ENCODE assay signal across 1 cellular context in the genomic region with DNA sequence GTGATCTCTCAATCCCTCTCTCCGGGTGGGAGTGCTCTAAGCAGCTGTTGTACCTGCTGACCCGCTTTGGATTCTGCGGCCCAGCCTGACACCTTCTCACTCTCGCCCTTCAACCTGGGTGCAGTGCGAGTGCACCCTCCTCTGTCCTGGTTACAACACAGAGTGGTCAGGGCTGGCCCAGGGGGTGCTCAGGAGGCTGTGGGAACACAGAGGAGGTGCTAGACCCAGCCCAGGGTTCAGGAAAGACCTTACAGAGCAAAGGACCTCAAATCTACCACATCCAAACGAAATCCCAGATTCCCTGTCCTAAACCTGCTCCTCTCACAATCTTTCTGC.
TF ChIP-seq lines count a peak whose summit lies in the region.

No MANE protein-coding gene starts in this region.

TF ChIP-seq in IMR-90, 13 proteins besides CTCF, POLR2A, EP300 and RAD21:
- TF ChIP-seq MAFK (IDR thresholded peaks at IDR 0.05; ENCODE audit: low read depth, low read length) (no peak), FOS (IDR thresholded peaks at IDR 0.05; ENCODE audit: low read depth, low read length) (no peak), SMC3 (IDR thresholded peaks at IDR 0.05; ENCODE audit: low read depth, low read length) (no peak), NFE2L2 (IDR thresholded peaks at IDR 0.05; ENCODE audit: low read depth, low read length) (no peak), MAZ (IDR thresholded peaks at IDR 0.05; ENCODE audit: borderline replicate concordance, low read depth, low read length) (no peak), CHD1 (IDR thresholded peaks at IDR 0.05; ENCODE audit: low read depth, low read length) (no peak), CEBPB (IDR thresholded peaks at IDR 0.05; ENCODE audit: low read depth, low read length) (no peak), BHLHE40 (IDR thresholded peaks at IDR 0.05; ENCODE audit: low read depth, low read length) (no peak), RFX5 (IDR thresholded peaks at IDR 0.05; ENCODE audit: low read depth, low read length) (no peak)
- TF ChIP-seq, protein P1, sequence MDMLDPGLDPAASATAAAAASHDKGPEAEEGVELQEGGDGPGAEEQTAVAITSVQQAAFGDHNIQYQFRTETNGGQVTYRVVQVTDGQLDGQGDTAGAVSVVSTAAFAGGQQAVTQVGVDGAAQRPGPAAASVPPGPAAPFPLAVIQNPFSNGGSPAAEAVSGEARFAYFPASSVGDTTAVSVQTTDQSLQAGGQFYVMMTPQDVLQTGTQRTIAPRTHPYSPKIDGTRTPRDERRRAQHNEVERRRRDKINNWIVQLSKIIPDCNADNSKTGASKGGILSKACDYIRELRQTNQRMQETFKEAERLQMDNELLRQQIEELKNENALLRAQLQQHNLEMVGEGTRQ (IDR thresholded peaks at IDR 0.05; ENCODE audit: low read depth, low read length) = no peak
